In genomic region chr13:112074139-112074710, GRCh38 we compare ENCODE assay signal across 18 cellular contexts. TPM values are rescaled to one million over a fixed set of nuclear protein-coding genes. Genes with fewer than 3 reads are reported as not detected.
DNase-seq lines count a peak whose midpoint lies in the region; ATAC-seq and TF ChIP-seq lines count a peak whose summit lies in the region.
"Had no signal": no experiment of that assay in that cellular context is flagged by ENCODE, and none has a peak within 500 bp of the region (broad histone marks: within the 10 kb centered on the region; RNA-seq: fewer than 3 reads in every experiment).

No MANE protein-coding gene starts in this region.

- no peaks in the 10 kb centered on the region for H3K9me3 Mint-ChIP-seq in type B pancreatic cell
- peaks cover 0 to 51% (median 28%) of the 10 kb centered on the region in 11 donors for H3K9me3 Mint-ChIP-seq in naive thymus-derived CD4-positive, alpha-beta T cell

- DNase-seq in left ventricle myocardium inferior (no peak), left ventricle myocardium superior (no peak), NT2/D1 (ENCODE audit: low read depth, low spot score) (no peak), iPS DF 6.9 (ENCODE audit: low read depth, low spot score) (no peak), type B pancreatic cell (ENCODE audit: extremely low spot score, unreplicated experiment) (no peak)
- DNase-seq in naive thymus-derived CD4-positive, alpha-beta T cell, result no peak
- DNase-seq: BE2C; GOT3; mesenchymal stem cell; NCI-H446; OCI-M1; SJCRH30; stimulated activated CD4-positive, alpha-beta T cell treated with anti-CD3 and anti-CD28 coated beads, Interleukin-2, amount 100 ng/mL, for 48 hours; transverse colon had no signal

- no CpG with 5 or more reads among the region's 16 CpGs for WGBS in iPS DF 6.9 (ENCODE audit: insufficient coverage, insufficient read length)

- peaks cover 23% of the 10 kb centered on the region for H3K4me1 ChIP-seq in left ventricle myocardium inferior
- peaks cover 11% of the 10 kb centered on the region for H3K4me1 ChIP-seq in NT2/D1 (ENCODE audit: insufficient read depth, insufficient read length)
- peaks cover 9% of the 10 kb centered on the region; the same call in 1 of the 2 replicates for H3K4me1 ChIP-seq in iPS DF 6.9 (ENCODE audit: control insufficient read depth, insufficient read depth, low read length)
- H3K4me1 ChIP-seq in naive thymus-derived CD4-positive, alpha-beta T cell (ENCODE audit: control insufficient read depth in 2 of 2, insufficient read depth in 2 of 2, low read length in 2 of 2), result no peaks in the 10 kb centered on the region
- H3K4me1 ChIP-seq: BE2C, SJCRH30 had no signal

- H3K9me3 ChIP-seq in left ventricle myocardium inferior (replicated peaks), result no peaks in the 10 kb centered on the region
- no peaks in the 10 kb centered on the region for H3K9me3 ChIP-seq in NT2/D1 (ENCODE audit: insufficient read depth, low read length)
- H3K9me3 ChIP-seq in iPS DF 6.9 (ENCODE audit: control insufficient read depth, insufficient read depth, low read length), result no peaks in the 10 kb centered on the region
- H3K9me3 ChIP-seq in naive thymus-derived CD4-positive, alpha-beta T cell (ENCODE audit: control insufficient read depth in 2 of 3, low read length in 3 of 3), result peaks cover 0 to 19% (median 0%) of the 10 kb centered on the region in 3 experiments
- H3K9me3 ChIP-seq: ascending aorta, BE2C, SJCRH30, transverse colon had no signal

- ATAC-seq in left ventricle myocardium superior (no peak), GM19452 (IDR thresholded peaks at IDR 0.05; ENCODE audit: unreplicated experiment) (no peak)
- ATAC-seq in naive thymus-derived CD4-positive, alpha-beta T cell, result no peak

- H3K36me3 Mint-ChIP-seq in type B pancreatic cell, result no peaks in the 10 kb centered on the region
- peaks cover 0 to 18% (median 5%) of the 10 kb centered on the region in 5 donors for H3K36me3 Mint-ChIP-seq in naive thymus-derived CD4-positive, alpha-beta T cell

- POLR2A ChIA-PET in naive thymus-derived CD4-positive, alpha-beta T cell (lab: Charles Lee), result no interaction called here

- no peak overlapping the region for H3K27ac ChIP-seq in left ventricle myocardium inferior (replicated peaks)
- no peak overlapping the region for H3K27ac ChIP-seq in iPS DF 6.9 (ENCODE audit: low read length)
- no peak overlapping the region for H3K27ac ChIP-seq in naive thymus-derived CD4-positive, alpha-beta T cell (ENCODE audit: low read depth, low read length)
- H3K27ac ChIP-seq: ascending aorta, SJCRH30, transverse colon had no signal

- H3K9ac ChIP-seq in NT2/D1 (ENCODE audit: insufficient read length, low read depth), result no peak overlapping the region

- CTCF ChIA-PET in naive thymus-derived CD4-positive, alpha-beta T cell (lab: Charles Lee), result no interaction called here

- H3K36me3 ChIP-seq in left ventricle myocardium inferior (no peaks in the 10 kb centered on the region), NT2/D1 (ENCODE audit: insufficient read depth, insufficient read length, low read length) (no peaks in the 10 kb centered on the region), iPS DF 6.9 (ENCODE audit: control insufficient read depth, insufficient read depth, low read length) (no peaks in the 10 kb centered on the region)
- no peaks in the 10 kb centered on the region for H3K36me3 ChIP-seq in naive thymus-derived CD4-positive, alpha-beta T cell (ENCODE audit: control insufficient read depth in 2 of 3, insufficient read depth in 3 of 3, low read length in 3 of 3)
- H3K36me3 ChIP-seq: ascending aorta, BE2C, SJCRH30, transverse colon had no signal

- no peak for TF ChIP-seq CTCF in left ventricle myocardium inferior (IDR thresholded peaks at IDR 0.05; ENCODE audit: borderline replicate concordance)
- no peak for TF ChIP-seq CTCF in type B pancreatic cell (conservative IDR thresholded peaks at IDR 0.05)

- peaks cover 5% of the 10 kb centered on the region for H3K4me1 Mint-ChIP-seq in type B pancreatic cell (ENCODE audit: unreplicated experiment)
- H3K4me1 Mint-ChIP-seq in naive thymus-derived CD4-positive, alpha-beta T cell, result peaks cover 1 to 20% (median 12%) of the 10 kb centered on the region in 7 donors

- peak overlapping the region; percentile 45 for H3K4me3 ChIP-seq in left ventricle myocardium inferior
- peak overlapping the region; percentile 24 for H3K4me3 ChIP-seq in NT2/D1 (ENCODE audit: insufficient read length, low read depth)
- H3K4me3 ChIP-seq in iPS DF 6.9 (ENCODE audit: low read length), result peak overlapping the region; percentile 51; the same call in 1 of the 2 replicates
- no peak overlapping the region for H3K4me3 ChIP-seq in naive thymus-derived CD4-positive, alpha-beta T cell (ENCODE audit: low read length)
- H3K4me3 ChIP-seq: SJCRH30 had no signal

- H3K4me3 Mint-ChIP-seq in type B pancreatic cell, result peak overlapping the region; percentile 76
- H3K4me3 Mint-ChIP-seq in naive thymus-derived CD4-positive, alpha-beta T cell, result peak overlapping the region in 3 of 10 donors; percentile 32 to 60 (median 45)

- intact Hi-C loops in left ventricle myocardium inferior (cut with micrococcal nuclease), result no loop called here
- intact Hi-C loops in left ventricle myocardium superior (cut with micrococcal nuclease), result no loop called here
- intact Hi-C loops in naive thymus-derived CD4-positive, alpha-beta T cell (cut with micrococcal nuclease), result no loop called here

- H3K27me3 Mint-ChIP-seq in type B pancreatic cell, result peaks cover 72% of the 10 kb centered on the region
- H3K27me3 Mint-ChIP-seq in naive thymus-derived CD4-positive, alpha-beta T cell, result peaks cover 62 to 70% (median 65%) of the 10 kb centered on the region in 5 donors

- no peak overlapping the region for H3K27ac Mint-ChIP-seq in type B pancreatic cell
- peak overlapping the region in 3 of 9 donors; percentile 21 to 71 (median 62) for H3K27ac Mint-ChIP-seq in naive thymus-derived CD4-positive, alpha-beta T cell

- H3K27me3 ChIP-seq in left ventricle myocardium inferior (ENCODE audit: low read depth) (peaks cover 100% of the 10 kb centered on the region), NT2/D1 (ENCODE audit: insufficient read depth, insufficient read length) (peaks cover 80% of the 10 kb centered on the region), iPS DF 6.9 (ENCODE audit: control insufficient read depth, insufficient read depth, low read length) (peaks cover 47% of the 10 kb centered on the region)
- peaks cover 0 to 25% of the 10 kb centered on the region in 2 donors for H3K27me3 ChIP-seq in naive thymus-derived CD4-positive, alpha-beta T cell (ENCODE audit: control insufficient read depth in 2 of 2, insufficient read depth in 2 of 2, low read length in 2 of 2)
- H3K27me3 ChIP-seq: SJCRH30 had no signal

RNA-seq across cellular contexts. Expression of gene SOX1, which starts 7.3 kb away (rescaled TPM):
- total RNA-seq in left ventricle myocardium inferior, result not detected
- not detected for total RNA-seq in left ventricle myocardium superior
- 0.17 and 1.3 TPM in 2 replicates for total RNA-seq in type B pancreatic cell (ENCODE audit: low replicate concordance)
- total RNA-seq in naive thymus-derived CD4-positive, alpha-beta T cell, result not detected
- not detected for polyA plus RNA-seq in naive thymus-derived CD4-positive, alpha-beta T cell
- total RNA-seq: ascending aorta, epithelial cell of proximal tubule, omental fat pad, SJCRH30, transverse colon had no signal
